Comparison of ENCODE assay signal across 21 cellular contexts in the genomic region with DNA sequence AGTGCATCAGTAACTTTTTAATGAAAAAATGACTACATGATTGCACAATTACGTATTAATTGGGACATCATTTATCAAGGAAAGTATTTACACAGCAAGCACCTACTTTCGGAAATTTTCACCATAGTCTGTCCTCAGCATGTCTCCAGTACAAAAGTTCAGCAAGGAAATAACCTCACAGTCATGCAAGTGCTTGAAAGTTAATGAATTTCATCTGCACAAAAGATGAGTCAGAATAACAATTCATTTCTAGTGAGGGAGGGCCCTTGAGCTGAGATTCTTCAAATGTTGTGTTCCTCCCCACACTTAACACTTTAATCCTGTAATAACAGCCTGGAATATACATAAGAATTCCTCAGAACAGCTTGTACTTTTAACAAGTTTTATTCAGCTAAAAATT. TPM values are rescaled to one million over a fixed set of nuclear protein-coding genes. Genes with fewer than 3 reads are reported as not detected.
DNase-seq lines count a peak whose midpoint lies in the region; ATAC-seq, FAIRE-seq and TF ChIP-seq lines count a peak whose summit lies in the region.
"Had no signal": no experiment of that assay in that cellular context is flagged by ENCODE, and none has a peak within 500 bp of the region (broad histone marks: within the 10 kb centered on the region; RNA-seq: fewer than 3 reads in every experiment).

No MANE protein-coding gene starts in this region.

- no peak overlapping the region for H3K4me3 ChIP-seq in HAP-1
- H3K4me3 ChIP-seq in cardiac fibroblast (replicated peaks in 1 of 2; ENCODE audit: low read depth in 2 of 2, low read length in 2 of 2): no peak overlapping the region
- no peak overlapping the region for H3K4me3 ChIP-seq in kidney (ENCODE audit: low read length in 2 of 2)
- H3K4me3 ChIP-seq: smooth muscle cell, upper lobe of right lung had no signal

- FAIRE-seq in kidney (lab: Jason Lieb, UNC): no peak
- no peak for FAIRE-seq in GM19239 (lab: Jason Lieb, UNC)

- TF ChIP-seq CTCF in cardiac fibroblast (IDR thresholded peaks at IDR 0.05; ENCODE audit: low read depth, low read length) (no peak), kidney (IDR thresholded peaks at IDR 0.05; ENCODE audit: borderline replicate concordance, extremely low read depth, insufficient read depth) (no peak)

- intact Hi-C loops in kidney (cut with DNase I): no loop called here

- H3K27ac ChIP-seq in kidney (ENCODE audit: low read depth in 2 of 2, low read length in 2 of 2): no peak overlapping the region
- H3K27ac ChIP-seq: upper lobe of right lung had no signal

- in situ Hi-C loops in HAP-1 (cut with MboI; ENCODE audit: low sequenced_read_pairs): no loop called here

- no peak overlapping the region for H3K9ac ChIP-seq in kidney (ENCODE audit: low read length in 2 of 2)

- H3K9me3 ChIP-seq in HAP-1 (no peaks in the 10 kb centered on the region), kidney (ENCODE audit: control insufficient read depth in 1 of 2, low read length in 2 of 2) (no peaks in the 10 kb centered on the region)
- H3K9me3 ChIP-seq: upper lobe of right lung had no signal

- H3K4me1 ChIP-seq in HAP-1 (peaks cover 12% of the 10 kb centered on the region), kidney (ENCODE audit: control insufficient read depth in 1 of 2, insufficient read depth in 1 of 2, low read depth in 1 of 2, low read length in 2 of 2) (no peaks in the 10 kb centered on the region)
- H3K4me1 ChIP-seq: upper lobe of right lung had no signal

- H3K36me3 ChIP-seq in HAP-1 (replicated peaks) (no peaks in the 10 kb centered on the region), kidney (ENCODE audit: control insufficient read depth in 1 of 2, insufficient read depth in 2 of 2, low read length in 2 of 2) (no peaks in the 10 kb centered on the region)
- H3K36me3 ChIP-seq: upper lobe of right lung had no signal

- peak; percentile 32 for DNase-seq in A172 (ENCODE audit: low spot score)
- DNase-seq in HAP-1 (ENCODE audit: low spot score in 2 of 2): peak; percentile 25 to 94
- DNase-seq in cardiac fibroblast (ENCODE audit: low read depth in 2 of 2): peak; percentile 76 to 88
- DNase-seq in glomerular endothelial cell (ENCODE audit: extremely low read depth, low read depth, low spot score): peak; percentile 22
- no peak for DNase-seq in kidney
- no peak for DNase-seq in Kasumi-1 (lab: John Stamatoyannopoulos, UW)
- no peak for DNase-seq in GM19239 (ENCODE audit: insufficient read length, low spot score)
- DNase-seq: 8988T; activated CD4-positive, alpha-beta T cell treated with anti-CD3 and anti-CD28 coated beads for 4 hours; activated CD8-positive, alpha-beta memory T cell treated with anti-CD3 and anti-CD28 coated beads, Interleukin-2, amount 50 U/mL, for 48 hours; activated naive CD4-positive, alpha-beta T cell treated with anti-CD3 and anti-CD28 coated beads, Interleukin-2, amount 10 ng/mL, durations not matched to agents 7 days and 5 days; KG1; left cardiac atrium; NCI-H1417 treated with DMSO at 0.1 percent for 48 hours; SHP77; stimulated activated naive B cell treated with anti-CD40 and anti-IgM and Interleukin-4, amounts not matched to agents 10 μg/mL and 1 μg/mL and 100 μg/mL, for 72 hours; T-helper 9 cell; upper lobe of right lung had no signal

- ATAC-seq in GM18861 (IDR thresholded peaks at IDR 0.05; ENCODE audit: unreplicated experiment): no peak
- ATAC-seq: left cardiac atrium; stimulated activated naive B cell treated with anti-CD40 and anti-IgM and Interleukin-4, amounts not matched to agents 10 μg/mL and 1 μg/mL and 100 μg/mL, for 72 hours; upper lobe of right lung had no signal

- H3K27me3 ChIP-seq in HAP-1 (ENCODE audit: low read depth): peaks cover 21% of the 10 kb centered on the region
- H3K27me3 ChIP-seq: upper lobe of right lung had no signal

RNA-seq across cellular contexts. Expression of gene OXGR1, which starts 49.0 kb away (rescaled TPM):
- not detected in 2 replicates for total RNA-seq in A172 (2014; rRNA removed; shearing (Covaris generic))
- total RNA-seq in glomerular endothelial cell (not detected in 2 replicates), kidney (0.72 TPM)
- polyA plus RNA-seq in kidney (ENCODE audit: insufficient read depth, low read depth, low replicate concordance): 3.5 TPM
- total RNA-seq: mucosa of gallbladder had no signal
- polyA plus RNA-seq: smooth muscle cell had no signal

Comparison
In these comparisons a context has a peak if more than half of its experiments do, and no peak if none do; other contexts are left out.
1. DNase-seq: peak in A172 (single experiment), HAP-1 (2 of 2), cardiac fibroblast (2 of 2) and glomerular endothelial cell (single experiment); none in kidney (single experiment), Kasumi-1 (0 of 2) and GM19239 (single experiment).